ENCODE assay signal across 18 cellular contexts in genomic region chr4:102580463-102580842, GRCh38.
A peak's percentile ranks its signal among the peaks of the same experiment; 100 is the strongest.
DNase-seq lines count a peak whose midpoint lies in the region; ATAC-seq, FAIRE-seq and TF ChIP-seq lines count a peak whose summit lies in the region.
"Had no signal": no experiment of that assay in that cellular context is flagged by ENCODE, and none has a peak within 500 bp of the region (broad histone marks: within the 10 kb centered on the region; RNA-seq: fewer than 3 reads in every experiment).

No MANE protein-coding gene starts in this region.

- peaks cover 77% of the 10 kb centered on the region for H3K36me3 Mint-ChIP-seq in activated CD4-positive, alpha-beta T cell treated with anti-CD3 and anti-CD28 coated beads, Interleukin-2, amount 10 ng/mL, durations not matched to agents 24 days and 14 days (ENCODE audit: low read depth)
- H3K36me3 Mint-ChIP-seq in T-helper 2 cell treated with Interferon-gamma antibody and Interleukin-4, amounts not matched to agents 5 μg/mL and 100 μg/mL, for 36 hours (ENCODE audit: low read depth): peaks cover 74% of the 10 kb centered on the region
- peaks cover 18 to 85% (median 52%) of the 10 kb centered on the region in 3 donors for H3K36me3 Mint-ChIP-seq in naive thymus-derived CD8-positive, alpha-beta T cell
- H3K36me3 Mint-ChIP-seq in progenitor cell of endocrine pancreas (ENCODE audit: insufficient read depth): peaks cover 22% of the 10 kb centered on the region

- H3K9me3 Mint-ChIP-seq in activated CD4-positive, alpha-beta T cell treated with anti-CD3 and anti-CD28 coated beads, Interleukin-2, amount 10 ng/mL, durations not matched to agents 24 days and 14 days: no peaks in the 10 kb centered on the region
- no peaks in the 10 kb centered on the region for H3K9me3 Mint-ChIP-seq in T-helper 2 cell treated with Interferon-gamma antibody and Interleukin-4, amounts not matched to agents 5 μg/mL and 100 μg/mL, for 36 hours
- H3K9me3 Mint-ChIP-seq in naive thymus-derived CD8-positive, alpha-beta T cell: peaks cover 0 to 9% (median 0%) of the 10 kb centered on the region in 9 donors
- H3K9me3 Mint-ChIP-seq in progenitor cell of endocrine pancreas (ENCODE audit: low read depth): no peaks in the 10 kb centered on the region
- H3K9me3 Mint-ChIP-seq: immature natural killer cell, natural killer cell had no signal

- no peak for DNase-seq in activated CD4-positive, alpha-beta T cell treated with anti-CD3 and anti-CD28 coated beads, Interleukin-2, amount 10 ng/mL, durations not matched to agents 24 days and 14 days
- DNase-seq in activated CD4-positive, alpha-beta T cell treated with anti-CD3 and anti-CD28 coated beads, Interleukin-2, amount 50 U/mL, for 1 hour: no peak
- DNase-seq in GM19239 (ENCODE audit: insufficient read length, low spot score): no peak
- DNase-seq in T-helper 2 cell treated with Interferon-gamma antibody and Interleukin-4, amounts not matched to agents 5 μg/mL and 100 μg/mL, for 36 hours (ENCODE audit: low spot score): no peak
- DNase-seq in naive thymus-derived CD8-positive, alpha-beta T cell: no peak
- DNase-seq in NCI-H2029 (lab: John Stamatoyannopoulos, UW): no peak
- DNase-seq in progenitor cell of endocrine pancreas (ENCODE audit: low spot score, unreplicated experiment): no peak
- DNase-seq: brain microvascular endothelial cell, dermis blood vessel endothelial cell, DND-41, immature natural killer cell, natural killer cell, NCI-H187 treated with DMSO at 0.1 percent for 48 hours, NCI-H510A, spleen, stomach had no signal

- intact Hi-C loops in activated CD4-positive, alpha-beta T cell treated with anti-CD3 and anti-CD28 coated beads, Interleukin-2, amount 10 ng/mL, durations not matched to agents 24 days and 14 days (cut with micrococcal nuclease): loop anchor here (2.0 to 10.0 kb wide), 2 partner anchors 20 to 1256 kb away; no protein-coding TSS in a partner anchor

- POLR2A ChIA-PET in naive thymus-derived CD8-positive, alpha-beta T cell (lab: Charles Lee): no interaction called here

- peaks cover 59% of the 10 kb centered on the region for H3K4me1 Mint-ChIP-seq in activated CD4-positive, alpha-beta T cell treated with anti-CD3 and anti-CD28 coated beads, Interleukin-2, amount 10 ng/mL, durations not matched to agents 24 days and 14 days
- H3K4me1 Mint-ChIP-seq in T-helper 2 cell treated with Interferon-gamma antibody and Interleukin-4, amounts not matched to agents 5 μg/mL and 100 μg/mL, for 36 hours (ENCODE audit: low read depth): peaks cover 56% of the 10 kb centered on the region
- H3K4me1 Mint-ChIP-seq in naive thymus-derived CD8-positive, alpha-beta T cell: peaks cover 37 to 54% (median 49%) of the 10 kb centered on the region in 4 donors
- peaks cover 10% of the 10 kb centered on the region for H3K4me1 Mint-ChIP-seq in progenitor cell of endocrine pancreas (ENCODE audit: low read depth)

- TF ChIP-seq CTCF in progenitor cell of endocrine pancreas (IDR thresholded peaks at IDR 0.05; ENCODE audit: unreplicated experiment): no peak

- H3K27ac Mint-ChIP-seq in activated CD4-positive, alpha-beta T cell treated with anti-CD3 and anti-CD28 coated beads, Interleukin-2, amount 10 ng/mL, durations not matched to agents 24 days and 14 days: peak overlapping the region; percentile 69
- peak overlapping the region; percentile 3 for H3K27ac Mint-ChIP-seq in T-helper 2 cell treated with Interferon-gamma antibody and Interleukin-4, amounts not matched to agents 5 μg/mL and 100 μg/mL, for 36 hours
- peak overlapping the region in 8 of 10 donors; percentile 18 to 86 (median 78) for H3K27ac Mint-ChIP-seq in naive thymus-derived CD8-positive, alpha-beta T cell
- H3K27ac Mint-ChIP-seq in progenitor cell of endocrine pancreas: no peak overlapping the region
- H3K27ac Mint-ChIP-seq: natural killer cell had no signal

- peak; percentile 23 for FAIRE-seq in GM19239 (lab: Jason Lieb, UNC)

- H3K4me3 Mint-ChIP-seq in activated CD4-positive, alpha-beta T cell treated with anti-CD3 and anti-CD28 coated beads, Interleukin-2, amount 10 ng/mL, durations not matched to agents 24 days and 14 days: peak overlapping the region; percentile 31
- H3K4me3 Mint-ChIP-seq in T-helper 2 cell treated with Interferon-gamma antibody and Interleukin-4, amounts not matched to agents 5 μg/mL and 100 μg/mL, for 36 hours: peak overlapping the region; percentile 32
- peak overlapping the region in 1 of 10 donors; percentile 10 for H3K4me3 Mint-ChIP-seq in naive thymus-derived CD8-positive, alpha-beta T cell
- H3K4me3 Mint-ChIP-seq in progenitor cell of endocrine pancreas (ENCODE audit: low read depth): no peak overlapping the region
- H3K4me3 Mint-ChIP-seq: immature natural killer cell, natural killer cell had no signal

- ATAC-seq in naive thymus-derived CD8-positive, alpha-beta T cell: no peak
- no peak for ATAC-seq in GM18519 (IDR thresholded peaks at IDR 0.05; ENCODE audit: low FRiP score, unreplicated experiment)
- ATAC-seq: Right ventricle myocardium inferior had no signal

- no peaks in the 10 kb centered on the region for H3K27me3 Mint-ChIP-seq in activated CD4-positive, alpha-beta T cell treated with anti-CD3 and anti-CD28 coated beads, Interleukin-2, amount 10 ng/mL, durations not matched to agents 24 days and 14 days
- no peaks in the 10 kb centered on the region for H3K27me3 Mint-ChIP-seq in T-helper 2 cell treated with Interferon-gamma antibody and Interleukin-4, amounts not matched to agents 5 μg/mL and 100 μg/mL, for 36 hours (ENCODE audit: low read depth)
- no peaks in the 10 kb centered on the region for H3K27me3 Mint-ChIP-seq in naive thymus-derived CD8-positive, alpha-beta T cell
- no peaks in the 10 kb centered on the region for H3K27me3 Mint-ChIP-seq in progenitor cell of endocrine pancreas
